Comparison of ENCODE assay signal across 25 cellular contexts in the genomic region with DNA sequence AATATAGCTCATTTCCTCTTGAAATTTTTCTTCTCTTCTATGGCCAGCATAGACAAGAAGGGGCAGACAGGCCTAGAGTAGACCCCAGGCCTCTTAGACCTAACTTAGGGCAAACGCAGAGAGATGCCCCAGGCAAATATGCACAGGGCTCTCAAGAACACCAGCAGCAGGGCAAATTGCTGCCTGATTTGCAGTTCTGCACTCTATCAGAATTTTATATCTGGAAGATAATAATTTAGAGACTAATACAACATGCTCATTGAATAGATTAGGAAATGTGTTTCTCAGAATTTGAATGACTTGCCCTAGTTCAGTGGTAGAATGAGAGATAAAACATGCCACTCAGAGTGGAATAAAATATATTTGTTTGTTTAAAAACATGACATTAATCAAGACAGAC.
"Had no signal": no experiment of that assay in that cellular context is flagged by ENCODE, and none has a peak within 500 bp of the region (broad histone marks: within the 10 kb centered on the region; RNA-seq: fewer than 3 reads in every experiment).

No MANE protein-coding gene starts in this region.

- H3K36me3 ChIP-seq: colonic mucosa, esophagus squamous epithelium, gastrocnemius medialis, heart right ventricle, left lung, lower lobe of right lung had no signal

- H3K9me3 Mint-ChIP-seq: endodermal cell, mesothelial cell of epicardium had no signal

- H3K4me3 Mint-ChIP-seq: dendritic cell treated with granulocyte-macrophage colony-stimulating factor and Interleukin-4, amounts not matched to agents 40 ng/mL and 50 ng/mL, for 4 days; effector memory CD8-positive, alpha-beta T cell; endodermal cell; mesothelial cell of epicardium had no signal

- H3K27ac Mint-ChIP-seq: dendritic cell treated with granulocyte-macrophage colony-stimulating factor and Interleukin-4, amounts not matched to agents 40 ng/mL and 50 ng/mL, for 4 days; effector memory CD8-positive, alpha-beta T cell; endodermal cell; mesothelial cell of epicardium; naive B cell had no signal

- DNase-seq: colonic mucosa; cortex of kidney; effector CD8-positive, alpha-beta T cell; effector memory CD8-positive, alpha-beta T cell; endodermal cell; erythroblast; esophagus squamous epithelium; foreskin fibroblast; foreskin melanocyte; gastrocnemius medialis; glutamatergic neuron; head of caudate nucleus; heart right ventricle; hippocampal formation; left cardiac atrium; left lung; left ventricle myocardium superior; lower lobe of right lung; mesenchymal stem cell; mucosa of descending colon; naive B cell had no signal

- H3K4me3 ChIP-seq: colonic mucosa, esophagus squamous epithelium, gastrocnemius medialis, heart right ventricle, left lung, lower lobe of right lung, mucosa of descending colon had no signal

- H3K4me1 ChIP-seq: colonic mucosa, esophagus squamous epithelium, gastrocnemius medialis, heart right ventricle, left lung, lower lobe of right lung had no signal

- H3K27ac ChIP-seq: colonic mucosa, epithelial cell of prostate, esophagus squamous epithelium, gastrocnemius medialis, heart right ventricle, left lung, lower lobe of right lung had no signal

- H3K27me3 Mint-ChIP-seq: dendritic cell treated with granulocyte-macrophage colony-stimulating factor and Interleukin-4, amounts not matched to agents 40 ng/mL and 50 ng/mL, for 4 days; effector memory CD8-positive, alpha-beta T cell; naive B cell had no signal

- H3K4me1 Mint-ChIP-seq: naive B cell had no signal

- ATAC-seq: effector memory CD8-positive, alpha-beta T cell; esophagus mucosa; gastrocnemius medialis; heart right ventricle; left cardiac atrium; left lung; left ventricle myocardium superior; lower lobe of right lung; mucosa of descending colon had no signal

- H3K27me3 ChIP-seq: colonic mucosa, esophagus squamous epithelium, gastrocnemius medialis, heart right ventricle, left lung had no signal

- H3K36me3 Mint-ChIP-seq: mesothelial cell of epicardium, naive B cell had no signal
